8 cellular contexts compared by ENCODE assay signal in the genomic region with DNA sequence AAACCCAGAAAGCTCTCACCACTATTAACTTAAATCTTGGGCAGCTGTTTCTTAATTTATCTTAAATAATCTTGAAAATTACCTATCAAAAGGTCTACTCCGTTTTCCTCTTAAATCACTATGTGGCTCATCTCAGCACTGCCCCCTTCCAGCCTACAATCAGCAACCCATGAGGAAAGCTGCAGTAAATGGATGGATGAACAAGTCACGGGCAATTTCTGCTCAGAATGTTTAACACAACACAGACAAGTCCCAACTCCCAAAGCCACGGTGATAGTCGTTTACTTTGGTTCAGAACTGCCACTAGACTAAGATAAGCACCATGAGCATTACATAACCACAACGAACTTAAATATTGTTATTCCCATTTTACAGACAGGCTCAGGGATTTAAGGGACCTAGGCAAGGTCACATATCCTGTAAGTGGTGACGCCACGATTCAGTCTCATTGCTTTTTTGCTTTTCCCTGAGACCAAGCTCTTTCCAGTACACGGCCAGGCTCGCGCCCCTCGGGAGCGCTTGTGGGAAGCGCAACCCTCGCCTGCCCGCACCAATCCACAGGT. TPM values are rescaled to one million over a fixed set of nuclear protein-coding genes. Genes with fewer than 3 reads are reported as not detected.
DNase-seq lines count a peak whose midpoint lies in the region; ATAC-seq and TF ChIP-seq lines count a peak whose summit lies in the region.

No MANE protein-coding gene starts in this region.

- no peaks in the 10 kb centered on the region for H3K9me2 ChIP-seq in Loucy (replicated peaks; ENCODE audit: low read depth, low read length)

- TF ChIP-seq POLR2A in body of pancreas (IDR thresholded peaks at IDR 0.05) = no peak

- H3K4me3 ChIP-seq in AG10803 (ENCODE audit: low read length) (peak overlapping the region; percentile 85), Loucy (ENCODE audit: low read length, poor library complexity, severe bottlenecking) (peak overlapping the region; percentile 87), body of pancreas (peak overlapping the region; percentile 57 to 73)

- H3F3A ChIP-seq in Loucy (ENCODE audit: low read depth) = no peaks in the 10 kb centered on the region; the same call in 1 of the 2 replicates

- ATAC-seq in GM18502 (IDR thresholded peaks at IDR 0.05; ENCODE audit: poor library complexity, unreplicated experiment) = peak; percentile 25
- no peak for ATAC-seq in body of pancreas
- ATAC-seq in GM21723 (IDR thresholded peaks at IDR 0.05; ENCODE audit: unreplicated experiment) = no peak

- H4K20me1 ChIP-seq in Loucy (ENCODE audit: insufficient read depth, low read length, poor library complexity, severe bottlenecking) = peaks cover 50% of the 10 kb centered on the region

- H3K9me3 ChIP-seq in Loucy (ENCODE audit: insufficient read depth, low read depth, low read length) (no peaks in the 10 kb centered on the region), body of pancreas (no peaks in the 10 kb centered on the region)

- peak overlapping the region; percentile 94 for H3K4me2 ChIP-seq in Loucy (ENCODE audit: low read depth, low read length, poor library complexity, severe bottlenecking)

- peaks cover 89% of the 10 kb centered on the region for H3K79me2 ChIP-seq in Loucy (ENCODE audit: insufficient read depth, low read length)

- H2AFZ ChIP-seq in Loucy (ENCODE audit: low read length) = peak overlapping the region; percentile 68

- WGBS in body of pancreas, 2 donors = 2 to 4% methylated on average over 15 of the region's 15 CpGs

- intact Hi-C loops in body of pancreas (cut with DNase I) = no loop called here

- DNase-seq in AG10803 (ENCODE audit: low read depth) = peak; percentile 24
- no peak for DNase-seq in body of pancreas
- DNase-seq in kidney tubule cell (ENCODE audit: low spot score) = peak; percentile 56
- peak; percentile 61 for DNase-seq in superior temporal gyrus (ENCODE audit: extremely low spot score)
- no peak for DNase-seq in NCI-H2196 (lab: John Stamatoyannopoulos, UW; ENCODE audit: unreplicated experiment)

- H3K4me1 ChIP-seq in Loucy (ENCODE audit: insufficient read depth, low read length, poor library complexity, severe bottlenecking) = peaks cover 57% of the 10 kb centered on the region
- peaks cover 21% of the 10 kb centered on the region for H3K4me1 ChIP-seq in body of pancreas

- peak; percentile 21; the same call in 1 of the 2 replicates for TF ChIP-seq CTCF in AG10803 (conservative IDR thresholded peaks at IDR 0.05; ENCODE audit: low read length)
- TF ChIP-seq CTCF in Loucy (conservative IDR thresholded peaks at IDR 0.05; ENCODE audit: low read length) = peak; percentile 21
- no peak for TF ChIP-seq CTCF in body of pancreas (IDR thresholded peaks at IDR 0.05)

- H3K36me3 ChIP-seq in Loucy (ENCODE audit: insufficient read depth, low read length) (no peaks in the 10 kb centered on the region), body of pancreas (replicated peaks in 1 of 2; ENCODE audit: insufficient read depth in 1 of 2, low read depth in 2 of 2) (no peaks in the 10 kb centered on the region)

- peak overlapping the region; percentile 92 to 99 (median 95) for H3K27ac ChIP-seq in body of pancreas

- peak overlapping the region; percentile 91 for H3K9ac ChIP-seq in Loucy (ENCODE audit: low read depth, low read length, poor library complexity, severe bottlenecking)

- no peaks in the 10 kb centered on the region for H3K27me3 ChIP-seq in Loucy (ENCODE audit: insufficient read depth, low read length, poor library complexity, severe bottlenecking)
- no peaks in the 10 kb centered on the region for H3K27me3 ChIP-seq in body of pancreas

RNA-seq across cellular contexts. Expression of gene SMIM27, which starts 2.0 kb away (rescaled TPM):
- under 1 TPM in 1 of 2 donors, not detected in 1; 0.52 TPM for total RNA-seq in body of pancreas

RNA-seq across cellular contexts. Expression of gene TOPORS, which starts 2.3 kb away (rescaled TPM):
- total RNA-seq in body of pancreas = 10 to 100 TPM in 1 of 2 donors, 1 to 10 TPM in 1; 9.9 to 12.2 TPM

RNA-seq across cellular contexts. Expression of gene NDUFB6, which starts 22.8 kb away (rescaled TPM):
- total RNA-seq in body of pancreas = 1 to 10 TPM; 6.9 to 7.5 TPM

RNA-seq across cellular contexts. Expression of gene RIGI, which starts 24.1 kb away (rescaled TPM):
- total RNA-seq in body of pancreas = 1 to 10 TPM; 2.6 to 6.5 TPM

Comparison
In these comparisons a context has a peak if more than half of its experiments do, and no peak if none do; other contexts are left out.
1. DNase-seq: peak in AG10803 (single experiment), kidney tubule cell (single experiment) and superior temporal gyrus (single experiment); none in body of pancreas (0 of 4) and NCI-H2196 (single experiment).
2. CTCF ChIP-seq: peak in AG10803 (single experiment) and Loucy (single experiment); none in body of pancreas (0 of 7).
3. Peak in every context shown above with its lines, with median percentiles within 50 percentile points of each other: H3K4me3 ChIP-seq.